Comparison of ENCODE assay signal across 10 cellular contexts in the genomic region with DNA sequence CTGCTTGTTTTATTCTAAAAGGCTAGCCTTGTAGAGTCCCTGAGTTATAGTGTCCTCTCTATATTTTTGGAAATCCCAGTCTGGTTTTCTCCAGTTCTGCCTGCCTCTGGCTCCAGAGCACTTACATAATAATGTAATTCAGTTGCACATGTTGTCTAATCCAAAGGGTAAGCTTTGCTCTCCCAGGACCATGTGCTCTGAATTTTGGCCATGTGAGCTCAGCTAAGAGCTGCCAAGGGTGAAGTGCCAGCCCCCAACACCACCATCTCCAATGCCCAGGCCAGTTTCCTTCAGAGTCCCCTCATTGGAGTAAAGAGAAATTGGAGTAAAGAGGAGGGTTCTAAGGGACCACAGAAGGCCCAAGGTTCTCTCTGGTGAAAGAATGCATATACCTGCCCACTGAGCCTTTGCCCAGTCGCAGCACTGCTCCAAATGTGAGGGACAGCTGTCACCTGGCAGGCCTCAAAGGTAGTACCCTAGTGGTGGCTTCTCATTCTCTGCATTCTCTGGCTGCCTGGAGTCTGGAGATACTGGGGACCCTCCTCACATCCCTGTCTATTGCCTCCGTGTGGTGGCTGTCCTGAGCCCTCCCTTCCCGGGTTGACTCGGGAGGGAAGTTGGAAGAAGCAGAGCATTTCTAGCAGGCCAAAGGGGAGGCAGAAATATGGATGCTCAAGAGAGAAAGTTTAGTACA. TPM values are rescaled to one million over a fixed set of nuclear protein-coding genes. Genes with fewer than 3 reads are reported as not detected.
DNase-seq lines count a peak whose midpoint lies in the region; ATAC-seq and TF ChIP-seq lines count a peak whose summit lies in the region.
"Had no signal": no experiment of that assay in that cellular context is flagged by ENCODE, and none has a peak within 500 bp of the region (broad histone marks: within the 10 kb centered on the region; RNA-seq: fewer than 3 reads in every experiment).

No MANE protein-coding gene starts in this region.

- peaks cover under 1 to 3% (median 2%) of the 10 kb centered on the region in 3 donors for H3K27me3 Mint-ChIP-seq in immature natural killer cell (ENCODE audit: low read depth in 3 of 3)
- H3K27me3 Mint-ChIP-seq: CD8-positive, alpha-beta memory T cell had no signal

- H3K27ac ChIP-seq in heart right ventricle (peak overlapping the region; percentile 58 to 99 (median 89)), sigmoid colon (peak overlapping the region; percentile 21 to 99 (median 88))

- H3K36me3 Mint-ChIP-seq in immature natural killer cell: peaks cover 5% of the 10 kb centered on the region in 3 donors

- H3K4me3 Mint-ChIP-seq in immature natural killer cell: no peak overlapping the region

- TF ChIP-seq CTCF in heart right ventricle (IDR thresholded peaks at IDR 0.05) (no peak), sigmoid colon (IDR thresholded peaks at IDR 0.05) (no peak)

- H3K9me3 Mint-ChIP-seq in immature natural killer cell: no peaks in the 10 kb centered on the region
- H3K9me3 Mint-ChIP-seq: CD8-positive, alpha-beta memory T cell had no signal

- no peak overlapping the region for H3K27ac Mint-ChIP-seq in immature natural killer cell

- peak; percentile 16 for DNase-seq in NAMALWA (ENCODE audit: low spot score)
- peak in 1 of 2 donors; percentile 53 for DNase-seq in heart right ventricle
- no peak for DNase-seq in sigmoid colon
- no peak for DNase-seq in activated CD4-positive, alpha-beta T cell treated with anti-CD3 and anti-CD28 coated beads, Interleukin-2, amount 50 U/mL, for 4 hours
- no peak for DNase-seq in immature natural killer cell
- DNase-seq in AG08395 (ENCODE audit: low spot score): no peak
- no peak for DNase-seq in islet precursor cell
- DNase-seq: CD8-positive, alpha-beta memory T cell; upper lobe of left lung had no signal

- intact Hi-C loops in heart right ventricle (cut with DNase I): no loop called here
- intact Hi-C loops in sigmoid colon (cut with DNase I): no loop called here

- no peak for TF ChIP-seq EP300 in sigmoid colon (IDR thresholded peaks at IDR 0.05)

- peaks cover 19 to 47% of the 10 kb centered on the region in 2 donors for H3K4me1 Mint-ChIP-seq in immature natural killer cell

- H3K4me1 ChIP-seq in heart right ventricle (peaks cover 31 to 93% (median 87%) of the 10 kb centered on the region in 9 donors), sigmoid colon (peaks cover 0 to 94% (median 91%) of the 10 kb centered on the region in 4 donors)

- WGBS in heart right ventricle, 2 donors: 34 to 40% methylated on average over 4 of the region's 4 CpGs
- 75 to 85% methylated on average over 4 of the region's 4 CpGs for WGBS in sigmoid colon, 2 donors

- TF ChIP-seq POLR2A in sigmoid colon (IDR thresholded peaks at IDR 0.05): no peak

- ATAC-seq in GM18511 (IDR thresholded peaks at IDR 0.05; ENCODE audit: unreplicated experiment) (peak; percentile 28), heart right ventricle (peak in 5 of 8 donors; percentile 16 to 41 (median 24))

- H3K36me3 ChIP-seq in heart right ventricle (peaks cover 0 to 42% (median 13%) of the 10 kb centered on the region in 9 donors), sigmoid colon (no peaks in the 10 kb centered on the region)

- H3K9me3 ChIP-seq in heart right ventricle (no peaks in the 10 kb centered on the region), sigmoid colon (no peaks in the 10 kb centered on the region)
- H3K9me3 ChIP-seq: upper lobe of left lung had no signal

- peak overlapping the region in 1 of 10 donors; percentile 1 for H3K4me3 ChIP-seq in heart right ventricle
- H3K4me3 ChIP-seq in sigmoid colon: no peak overlapping the region
- H3K4me3 ChIP-seq: upper lobe of left lung had no signal

- H3K27me3 ChIP-seq in heart right ventricle (no peaks in the 10 kb centered on the region), sigmoid colon (no peaks in the 10 kb centered on the region)
- H3K27me3 ChIP-seq: upper lobe of left lung had no signal

RNA-seq across cellular contexts. Expression of a gene that starts 4.9 kb away (rescaled TPM):
- total RNA-seq in heart right ventricle (100 to 1,000 TPM in 5 of 10 donors, 10 to 100 TPM in 5; 61.8 to 131 (median 98.0) TPM), sigmoid colon (10 to 100 TPM; 27.5 to 49.3 (median 38.9) TPM)
- polyA plus RNA-seq in heart right ventricle (10 to 100 TPM; 16.8 to 24.4 TPM), sigmoid colon (10 to 100 TPM in 2 of 3 donors, 1 to 10 TPM in 1; 5.3 to 14.9 (median 13.2) TPM), immature natural killer cell (10 to 100 TPM; 16.5 to 32.7 (median 20.8) TPM)

RNA-seq across cellular contexts. Expression of a gene that starts 33.3 kb away (rescaled TPM):
- total RNA-seq in heart right ventricle (1 to 10 TPM; 4.4 to 8.0 (median 6.5) TPM), sigmoid colon (10 to 100 TPM in 2 of 4 donors, 1 to 10 TPM in 2; 4.9 to 15.5 (median 8.8) TPM)
- polyA plus RNA-seq in heart right ventricle (1 to 10 TPM; 2.6 to 3.1 TPM), sigmoid colon (1 to 10 TPM; 1.2 to 4.2 (median 1.8) TPM), immature natural killer cell (under 1 TPM in 2 of 3 donors, not detected in 1; 0.08 to 0.09 TPM)

RNA-seq across cellular contexts. Expression of a gene that starts 47.2 kb away (rescaled TPM):
- total RNA-seq in heart right ventricle (1 to 10 TPM; 4.5 to 9.6 (median 6.1) TPM), sigmoid colon (1 to 10 TPM; 5.3 to 8.6 (median 7.2) TPM)
- polyA plus RNA-seq in heart right ventricle (10 to 100 TPM in 1 of 2 donors, 1 to 10 TPM in 1; 5.2 to 14.1 TPM), sigmoid colon (10 to 100 TPM; 11.6 to 38.9 (median 20.4) TPM), immature natural killer cell (10 to 100 TPM in 1 of 3 donors, 1 to 10 TPM in 2; 6.4 to 11.9 (median 7.6) TPM)

RNA-seq across cellular contexts. Expression of a gene that starts 54.9 kb away (rescaled TPM):
- total RNA-seq in heart right ventricle (under 1 TPM in 3 of 10 donors, not detected in 7; 0.38 to 0.55 (median 0.39) TPM), sigmoid colon (1 to 10 TPM in 2 of 4 donors, not detected in 2; 2.2 to 3.5 TPM)
- polyA plus RNA-seq in heart right ventricle (under 1 TPM; 0.22 to 0.59 TPM), sigmoid colon (under 1 TPM in 1 of 3 donors, not detected in 2; 0.64 TPM), immature natural killer cell (not detected)
